In genomic region chr15:44327578-44327977, GRCh38 we compare ENCODE assay signal across 23 cellular contexts.
"Had no signal": no experiment of that assay in that cellular context is flagged by ENCODE, and none has a peak within 500 bp of the region (broad histone marks: within the 10 kb centered on the region; RNA-seq: fewer than 3 reads in every experiment).

No MANE protein-coding gene starts in this region.

- H3K36me3 ChIP-seq: neural progenitor cell, pancreas, vagina had no signal

- H3K9me3 Mint-ChIP-seq: dendritic cell treated with granulocyte-macrophage colony-stimulating factor and Interleukin-4, amounts not matched to agents 40 ng/mL and 50 ng/mL, for 4 days; effector memory CD8-positive, alpha-beta T cell; natural killer cell; neural progenitor cell; stimulated activated effector memory CD8-positive, alpha-beta T cell treated with anti-CD3 and anti-CD28 coated beads, Interleukin-12 subunit alpha, Interleukin-12 subunit beta, amount 100 ng/mL, for 72 hours; stimulated activated naive CD8-positive, alpha-beta T cell treated with anti-CD3 and anti-CD28 coated beads, Interleukin-15, Interleukin-2, amounts not matched to agents 100 ng/mL and 50 ng/mL, for 24 hours had no signal

- H3K27ac ChIP-seq: epithelial cell of prostate, esophagus squamous epithelium, foreskin keratinocyte, hepatocyte, neural progenitor cell, right lobe of liver, tibial artery, upper lobe of left lung, vagina had no signal

- H3K9ac ChIP-seq: neural progenitor cell had no signal

- H3K4me1 ChIP-seq: esophagus squamous epithelium, foreskin keratinocyte, right lobe of liver, tibial artery, upper lobe of left lung, vagina had no signal

- H3K4me1 Mint-ChIP-seq: stimulated activated effector memory CD8-positive, alpha-beta T cell treated with anti-CD3 and anti-CD28 coated beads, Interleukin-12 subunit alpha, Interleukin-12 subunit beta, amount 100 ng/mL, for 72 hours had no signal

- H3K27me3 ChIP-seq: esophagus squamous epithelium, foreskin keratinocyte, hepatocyte, neural progenitor cell, pancreas, right lobe of liver, tibial artery, upper lobe of left lung, vagina had no signal

- H3K9me3 ChIP-seq: esophagus squamous epithelium, pancreas, right lobe of liver, tibial artery, upper lobe of left lung, vagina had no signal

- DNase-seq: effector memory CD8-positive, alpha-beta T cell; esophagus squamous epithelium; foreskin keratinocyte; head of caudate nucleus; mammary epithelial cell; natural killer cell; nucleus accumbens; pancreas; right lobe of liver; stimulated activated CD4-positive, alpha-beta T cell treated with anti-CD3 and anti-CD28 coated beads, Interleukin-4, amount 100 ng/mL, for 1 hour; stimulated activated CD8-positive, alpha-beta memory T cell treated with anti-CD3 and anti-CD28 coated beads, Interleukin-4, amount 100 ng/mL, for 48 hours; tibial artery; upper lobe of left lung had no signal

- H3K4me3 ChIP-seq: esophagus squamous epithelium, hepatocyte, neural progenitor cell, pancreas, right lobe of liver, tibial artery, upper lobe of left lung, vagina had no signal

- H3K4me3 Mint-ChIP-seq: dendritic cell treated with granulocyte-macrophage colony-stimulating factor and Interleukin-4, amounts not matched to agents 40 ng/mL and 50 ng/mL, for 4 days; effector memory CD8-positive, alpha-beta T cell; natural killer cell; neural progenitor cell; stimulated activated effector memory CD8-positive, alpha-beta T cell treated with anti-CD3 and anti-CD28 coated beads, Interleukin-12 subunit alpha, Interleukin-12 subunit beta, amount 100 ng/mL, for 72 hours; stimulated activated naive CD8-positive, alpha-beta T cell treated with anti-CD3 and anti-CD28 coated beads, Interleukin-15, Interleukin-2, amounts not matched to agents 100 ng/mL and 50 ng/mL, for 24 hours had no signal

- H2AFZ ChIP-seq: hepatocyte, neural progenitor cell had no signal

- FAIRE-seq: colon, pancreas had no signal

- H3K36me3 Mint-ChIP-seq: natural killer cell had no signal

- H3K4me2 ChIP-seq: hepatocyte, neural progenitor cell had no signal

- ATAC-seq: effector memory CD8-positive, alpha-beta T cell; foreskin keratinocyte; left lobe of liver; natural killer cell; right lobe of liver; stimulated activated effector memory CD8-positive, alpha-beta T cell treated with anti-CD3 and anti-CD28 coated beads, Interleukin-12 subunit alpha, Interleukin-12 subunit beta, amount 100 ng/mL, for 72 hours had no signal

- H3K27me3 Mint-ChIP-seq: dendritic cell treated with granulocyte-macrophage colony-stimulating factor and Interleukin-4, amounts not matched to agents 40 ng/mL and 50 ng/mL, for 4 days; effector memory CD8-positive, alpha-beta T cell; progenitor cell of endocrine pancreas; stimulated activated naive CD8-positive, alpha-beta T cell treated with anti-CD3 and anti-CD28 coated beads, Interleukin-15, Interleukin-2, amounts not matched to agents 100 ng/mL and 50 ng/mL, for 24 hours had no signal

- H3K27ac Mint-ChIP-seq: dendritic cell treated with granulocyte-macrophage colony-stimulating factor and Interleukin-4, amounts not matched to agents 40 ng/mL and 50 ng/mL, for 4 days; effector memory CD8-positive, alpha-beta T cell; natural killer cell; neural progenitor cell; stimulated activated effector memory CD8-positive, alpha-beta T cell treated with anti-CD3 and anti-CD28 coated beads, Interleukin-12 subunit alpha, Interleukin-12 subunit beta, amount 100 ng/mL, for 72 hours; stimulated activated naive CD8-positive, alpha-beta T cell treated with anti-CD3 and anti-CD28 coated beads, Interleukin-15, Interleukin-2, amounts not matched to agents 100 ng/mL and 50 ng/mL, for 24 hours had no signal
